Comparison of ENCODE assay signal across 8 cellular contexts in genomic region chr14:81533536-81534343, GRCh38. TPM values are rescaled to one million over a fixed set of nuclear protein-coding genes. Genes with fewer than 3 reads are reported as not detected.
DNase-seq lines count a peak whose midpoint lies in the region; ATAC-seq and TF ChIP-seq lines count a peak whose summit lies in the region.

TSS of gene SEL1L (minus strand) at chr14:81533853. CDS start at chr14:81533744, 109 bp downstream.

- H3K36me3 ChIP-seq in spleen, result peaks cover 0 to 16% (median 0%) of the 10 kb centered on the region in 6 donors

- peaks cover 0 to 12% (median 0%) of the 10 kb centered on the region in 8 donors for H3K9me3 ChIP-seq in spleen

- no peaks in the 10 kb centered on the region for H3K27me3 ChIP-seq in spleen (replicated peaks in 1 of 7)

- H3K27ac ChIP-seq in spleen, result peak within 1 kb of the TSS; percentile 66 to 90 (median 85)

- peak in 5 of 11 experiments; percentile 18 to 44 (median 20) for TF ChIP-seq CTCF in spleen (IDR thresholded peaks at IDR 0.05 in 8 of 11, conservative IDR thresholded peaks at IDR 0.05 in 3 of 11)

- peak; percentile 56 to 67 (median 63) for TF ChIP-seq POLR2A in spleen (IDR thresholded peaks at IDR 0.05)

- DNase-seq in AG08396 (ENCODE audit: low spot score) (peak; percentile 96), NCI-H345 treated with DMSO at 0.1 percent for 48 hours (lab: John Stamatoyannopoulos, UW; ENCODE audit: unreplicated experiment) (peak; percentile 99), inferior parietal cortex (ENCODE audit: extremely low spot score) (peak; percentile 99), spleen (peak; percentile 98)
- DNase-seq in activated CD4-positive, CD25-positive, alpha-beta regulatory T cell (lab: John Stamatoyannopoulos, UW), result peak; percentile 98 to 99 (median 99)
- peak; percentile 99 for DNase-seq in central memory CD4-positive, alpha-beta T cell

- peak; percentile 94 for ATAC-seq in GM19023 (IDR thresholded peaks at IDR 0.05; ENCODE audit: unreplicated experiment)
- peak; percentile 97 for ATAC-seq in HG03280 (IDR thresholded peaks at IDR 0.05; ENCODE audit: unreplicated experiment)

- peak within 1 kb of the TSS; percentile 93 to 99 (median 98) for H3K4me3 ChIP-seq in spleen

- 0 to 1% (median 1%) methylated on average over 39 to 50 of the region's 50 CpGs for WGBS in spleen, 5 donors

- peaks cover 31 to 67% (median 60%) of the 10 kb centered on the region in 6 donors for H3K4me1 ChIP-seq in spleen

- intact Hi-C loops in spleen (cut with DNase I; ENCODE audit: low total_unique reads), result no loop called here

RNA-seq across cellular contexts. Expression of gene SEL1L, which starts in this region (rescaled TPM):
- total RNA-seq in spleen, result 100 to 1,000 TPM in 2 of 7 donors, 10 to 100 TPM in 5; 65.3 to 118 (median 95.1) TPM
- 1 to 10 TPM; 7.1 to 9.6 (median 7.7) TPM for polyA plus RNA-seq in spleen

Comparison
In these comparisons a context has a peak if more than half of its experiments do, and no peak if none do; other contexts are left out.
1. Peak in every context shown above with its lines: DNase-seq, ATAC-seq, H3K4me3 ChIP-seq and H3K27ac ChIP-seq.